ENCODE assay signal across 1 cellular context in genomic region chr5:10360686-10361085, GRCh38.
TF ChIP-seq lines count a peak whose summit lies in the region.

No MANE protein-coding gene starts in this region.

TF ChIP-seq in GM12878, 131 proteins besides CTCF, POLR2A, EP300 and RAD21:
- TF ChIP-seq REST (IDR thresholded peaks at IDR 0.05; ENCODE audit: low read depth, low read length) = no peak
- TF ChIP-seq ZBTB40 (IDR thresholded peaks at IDR 0.05; ENCODE audit: borderline replicate concordance) = no peak
- TF ChIP-seq RELB (IDR thresholded peaks at IDR 0.05; ENCODE audit: low read depth) = no peak
- no peak for TF ChIP-seq CHD2 (IDR thresholded peaks at IDR 0.05; ENCODE audit: borderline replicate concordance, low read depth, low read length)
- TF ChIP-seq DPF2 (IDR thresholded peaks at IDR 0.05) = no peak
- TF ChIP-seq CBX5 (IDR thresholded peaks at IDR 0.05; ENCODE audit: low read depth) = no peak
